14 cellular contexts compared by ENCODE assay signal in genomic region chr7:98613601-98614425, GRCh38. TPM values are rescaled to one million over a fixed set of nuclear protein-coding genes. Genes with fewer than 3 reads are reported as not detected.
DNase-seq lines count a peak whose midpoint lies in the region; ATAC-seq and TF ChIP-seq lines count a peak whose summit lies in the region.
"Had no signal": no experiment of that assay in that cellular context is flagged by ENCODE, and none has a peak within 500 bp of the region (broad histone marks: within the 10 kb centered on the region; RNA-seq: fewer than 3 reads in every experiment).

No MANE protein-coding gene starts in this region.

- no peak overlapping the region for H3K27ac ChIP-seq in SK-N-SH (ENCODE audit: low read depth in 2 of 2, low read length in 1 of 2)
- H3K27ac ChIP-seq in osteoblast (ENCODE audit: low read depth, low read length), result no peak overlapping the region
- H3K27ac ChIP-seq: KMS-11, parathyroid adenoma, uterus, VCaP had no signal

- no peak for ATAC-seq in SK-N-SH treated with all-trans-retinoic acid at 6 μM for 48 hours
- no peak for ATAC-seq in GM18909 (IDR thresholded peaks at IDR 0.05; ENCODE audit: poor library complexity, unreplicated experiment)
- ATAC-seq in omental fat pad (ENCODE audit: low FRiP score), result no peak

- H3K27me3 ChIP-seq in SK-N-SH (ENCODE audit: insufficient read depth) (no peaks in the 10 kb centered on the region), osteoblast (ENCODE audit: insufficient read depth, low read length) (peaks cover 22% of the 10 kb centered on the region)

- no peaks in the 10 kb centered on the region for H3K9me3 Mint-ChIP-seq in endothelial cell (ENCODE audit: unreplicated experiment)

- no peak overlapping the region for H3K9ac ChIP-seq in SK-N-SH
- H3K9ac ChIP-seq: KMS-11, parathyroid adenoma had no signal

- H3K4me2 ChIP-seq in SK-N-SH (no peak overlapping the region), osteoblast (ENCODE audit: insufficient read depth, low read length) (no peak overlapping the region)
- H3K4me2 ChIP-seq: KMS-11 had no signal

- TF ChIP-seq EP300 in SK-N-SH (IDR thresholded peaks at IDR 0.05; ENCODE audit: borderline replicate concordance in 1 of 2, low read depth in 1 of 2, low read length in 1 of 2), result no peak

- no peak overlapping the region for H3K27ac Mint-ChIP-seq in endothelial cell (ENCODE audit: unreplicated experiment)

- peaks cover 7% of the 10 kb centered on the region for H3K27me3 Mint-ChIP-seq in endothelial cell (ENCODE audit: unreplicated experiment)

- H3K9me3 ChIP-seq in SK-N-SH (no peaks in the 10 kb centered on the region; the same call in 1 of the 2 replicates), osteoblast (ENCODE audit: low read depth, low read length) (no peaks in the 10 kb centered on the region)
- H3K9me3 ChIP-seq: uterus had no signal

- no peak for TF ChIP-seq RAD21 in SK-N-SH (IDR thresholded peaks at IDR 0.05; ENCODE audit: low read length)

- H3K4me1 ChIP-seq in SK-N-SH (ENCODE audit: control insufficient read depth in 1 of 2, insufficient read depth in 2 of 2, low read depth in 1 of 2, low read length in 1 of 2) (peaks cover 0 to 17% of the 10 kb centered on the region in 2 experiments; a peak in 2 of 4 replicates), osteoblast (ENCODE audit: insufficient read depth, low read length) (peaks cover 1% of the 10 kb centered on the region)
- H3K4me1 ChIP-seq: parathyroid adenoma had no signal

- H3K4me3 ChIP-seq in SK-N-SH (ENCODE audit: low read depth in 2 of 2, low read length in 1 of 2), result no peak overlapping the region
- H3K4me3 ChIP-seq in osteoblast (ENCODE audit: insufficient read depth, low read length), result no peak overlapping the region
- H3K4me3 ChIP-seq: uterus had no signal

- H3K4me3 Mint-ChIP-seq in endothelial cell (ENCODE audit: unreplicated experiment), result no peak overlapping the region

- TF ChIP-seq CTCF in SK-N-SH (IDR thresholded peaks at IDR 0.05) (no peak), endothelial cell (IDR thresholded peaks at IDR 0.05; ENCODE audit: unreplicated experiment) (no peak), osteoblast (IDR thresholded peaks at IDR 0.05; ENCODE audit: extremely low read depth, low read depth, low read length) (no peak), omental fat pad (IDR thresholded peaks at IDR 0.05) (no peak)

- H3K9me2 ChIP-seq in SK-N-SH, result no peaks in the 10 kb centered on the region

- 51% methylated on average over 14 of the region's 14 CpGs for WGBS in SK-N-SH (ENCODE audit: low lambda C conversion rate)

- POLR2A ChIA-PET in SK-N-SH (lab: Yijun Ruan, JAX), result no interaction called here

- H4K20me1 ChIP-seq in SK-N-SH (ENCODE audit: insufficient read depth) (no peaks in the 10 kb centered on the region), osteoblast (ENCODE audit: insufficient read depth, low read length) (no peaks in the 10 kb centered on the region)

- no peaks in the 10 kb centered on the region for H3K79me2 ChIP-seq in SK-N-SH (ENCODE audit: insufficient read depth)
- H3K79me2 ChIP-seq in osteoblast (ENCODE audit: insufficient read depth, low read length), result no peaks in the 10 kb centered on the region
- H3K79me2 ChIP-seq: parathyroid adenoma had no signal

- peaks cover 3% of the 10 kb centered on the region for H3K4me1 Mint-ChIP-seq in endothelial cell (ENCODE audit: unreplicated experiment)

- H3K36me3 ChIP-seq in SK-N-SH (replicated peaks in 1 of 2; ENCODE audit: control insufficient read depth in 1 of 2, insufficient read depth in 2 of 2, low read length in 1 of 2) (no peaks in the 10 kb centered on the region), osteoblast (ENCODE audit: insufficient read depth, low read length) (no peaks in the 10 kb centered on the region)
- H3K36me3 ChIP-seq: uterus had no signal

- peaks cover 3% of the 10 kb centered on the region for H3K36me3 Mint-ChIP-seq in endothelial cell (ENCODE audit: low read depth, unreplicated experiment)

- H2AFZ ChIP-seq in SK-N-SH (ENCODE audit: low read depth) (no peak overlapping the region), osteoblast (ENCODE audit: low read length) (no peak overlapping the region)
- H2AFZ ChIP-seq: parathyroid adenoma had no signal

- CTCF ChIA-PET in SK-N-SH (lab: Yijun Ruan, JAX), result interaction anchor here (0.6 to 1.5 kb wide), 9 partner anchors 10 to 220 kb away, joined by 3 to 4 read pairs (median 3); no protein-coding TSS in a partner anchor

- no peak for DNase-seq in SK-N-SH
- peak; percentile 53 for DNase-seq in OCI-M1 (lab: John Stamatoyannopoulos, UW)
- peak; percentile 50 for DNase-seq in endothelial cell (ENCODE audit: low spot score)
- peak; percentile 78 for DNase-seq in osteoblast (ENCODE audit: insufficient read length, low spot score, missing footprints)
- no peak for DNase-seq in NCI-H1092 (lab: John Stamatoyannopoulos, UW)
- DNase-seq in omental fat pad (ENCODE audit: low spot score), result no peak
- DNase-seq: effector CD8-positive, alpha-beta T cell; NK-92 treated with Interleukin-12 subunit alpha and Interleukin-12 subunit beta, amount 100 ng/mL, for 24 hours; uterus had no signal

- no peaks in the 10 kb centered on the region for H3F3A ChIP-seq in SK-N-SH (replicated peaks; ENCODE audit: insufficient read depth)

TF ChIP-seq in SK-N-SH, 30 proteins besides CTCF, POLR2A, EP300 and RAD21 (continues in another document):
- TF ChIP-seq EZH2phosphoT487 (IDR thresholded peaks at IDR 0.05; ENCODE audit: borderline replicate concordance, low read depth), result no peak
- no peak for TF ChIP-seq USF2 (IDR thresholded peaks at IDR 0.05; ENCODE audit: borderline replicate concordance, low read depth, low read length)

TF ChIP-seq in SK-N-SH treated with all-trans-retinoic acid at 6 μM for 48 hours, 23 proteins besides CTCF, POLR2A, EP300 and RAD21:
- TF ChIP-seq BACH2 (CRISPR knock-in tag; IDR thresholded peaks at IDR 0.05; ENCODE audit: borderline replicate concordance), result no peak
- TF ChIP-seq RARB (CRISPR knock-in tag; IDR thresholded peaks at IDR 0.05), result no peak
- no peak for TF ChIP-seq GLIS3 (CRISPR knock-in tag; IDR thresholded peaks at IDR 0.05)
- TF ChIP-seq TSHZ2 (CRISPR knock-in tag; IDR thresholded peaks at IDR 0.05), result no peak
- TF ChIP-seq ZC3H10 (CRISPR knock-in tag; IDR thresholded peaks at IDR 0.05), result no peak
TF ChIP-seq in SK-N-SH treated with all-trans-retinoic acid at 6 μM for 48 hours: peak in this region for 0.

RNA-seq across cellular contexts. Expression of gene NPTX2, which starts 3.3 kb away (rescaled TPM):
- 0.41 and 1.2 TPM in 2 replicates for polyA plus RNA-seq in SK-N-SH (2012; rRNA removed)
- 0.67 and 1.2 TPM in 2 replicates for polyA plus RNA-seq in SK-N-SH (2012; cell fraction: cytosol; rRNA removed)
- 0.57 and 0.69 TPM in 2 replicates for polyA plus RNA-seq in SK-N-SH (2012; cell fraction: nucleus; rRNA removed)
- 0.44 TPM for total RNA-seq in endothelial cell (ENCODE audit: unreplicated experiment)
- total RNA-seq in osteoblast, result 1.1 and 2.4 TPM in 2 replicates
- 10 to 100 TPM in 2 of 4 donors, 1 to 10 TPM in 2; 2.2 to 14.9 (median 7.1) TPM for total RNA-seq in omental fat pad

Comparison
In these comparisons a context has a peak if more than half of its experiments do, and no peak if none do; other contexts are left out.
1. DNase-seq: peak in OCI-M1 (single experiment), endothelial cell (single experiment) and osteoblast (single experiment); none in SK-N-SH (single experiment), NCI-H1092 (single experiment) and omental fat pad (single experiment).